ENCODE assay signal across 25 cellular contexts in genomic region chr4:45349859-45350258, GRCh38.
DNase-seq lines count a peak whose midpoint lies in the region; ATAC-seq, FAIRE-seq and TF ChIP-seq lines count a peak whose summit lies in the region.
"Had no signal": no experiment of that assay in that cellular context is flagged by ENCODE, and none has a peak within 500 bp of the region (broad histone marks: within the 10 kb centered on the region; RNA-seq: fewer than 3 reads in every experiment).

No MANE protein-coding gene starts in this region.

- no peaks in the 10 kb centered on the region for H4K20me1 ChIP-seq in KMS-11 (ENCODE audit: insufficient read depth)

- H3K36me3 ChIP-seq in breast epithelium (no peaks in the 10 kb centered on the region), KMS-11 (ENCODE audit: insufficient read depth) (no peaks in the 10 kb centered on the region), endocrine pancreas (ENCODE audit: control insufficient read depth, insufficient read depth, low read length) (no peaks in the 10 kb centered on the region), thoracic aorta (no peaks in the 10 kb centered on the region)
- H3K36me3 ChIP-seq: tibial artery had no signal

- H2AFZ ChIP-seq in KMS-11 (ENCODE audit: low read depth), result peak overlapping the region; percentile 52

- H3K4me1 Mint-ChIP-seq in MCF 10A (ENCODE audit: insufficient read depth, unreplicated experiment), result peaks cover 13% of the 10 kb centered on the region
- no peaks in the 10 kb centered on the region for H3K4me1 Mint-ChIP-seq in stimulated activated naive B cell treated with anti-CD40 and anti-IgM and Interleukin-4, amounts not matched to agents 10 μg/mL and 1 μg/mL and 100 μg/mL, for 72 hours
- no peaks in the 10 kb centered on the region for H3K4me1 Mint-ChIP-seq in activated CD4-positive, alpha-beta T cell treated with anti-CD3 and anti-CD28 coated beads, Interleukin-2, amount 10 ng/mL, durations not matched to agents 7 days and 5 days
- H3K4me1 Mint-ChIP-seq: nephron progenitor cell; stimulated activated effector memory CD8-positive, alpha-beta T cell treated with anti-CD3 and anti-CD28 coated beads, Interleukin-12 subunit alpha, Interleukin-12 subunit beta, amount 100 ng/mL, for 72 hours had no signal

- 0 out of 2 replicates have a peak overlapping the region, but pooled peaks have one; percentile 48 for H3K4me2 ChIP-seq in KMS-11

- no peaks in the 10 kb centered on the region for H3K27me3 Mint-ChIP-seq in MCF 10A (ENCODE audit: insufficient read depth, unreplicated experiment)
- no peaks in the 10 kb centered on the region for H3K27me3 Mint-ChIP-seq in stimulated activated naive B cell treated with anti-CD40 and anti-IgM and Interleukin-4, amounts not matched to agents 10 μg/mL and 1 μg/mL and 100 μg/mL, for 72 hours
- H3K27me3 Mint-ChIP-seq in activated CD4-positive, alpha-beta T cell treated with anti-CD3 and anti-CD28 coated beads, Interleukin-2, amount 10 ng/mL, durations not matched to agents 7 days and 5 days, result no peaks in the 10 kb centered on the region
- H3K27me3 Mint-ChIP-seq: progenitor cell of endocrine pancreas had no signal

- no peak overlapping the region for H3K9ac ChIP-seq in KMS-11
- no peak overlapping the region for H3K9ac ChIP-seq in endocrine pancreas (ENCODE audit: control insufficient read depth, insufficient read depth, low read length)

- H3K4me1 ChIP-seq in breast epithelium (no peaks in the 10 kb centered on the region), KMS-11 (ENCODE audit: low read depth, poor library complexity, severe bottlenecking) (peaks cover 7% of the 10 kb centered on the region), endocrine pancreas (ENCODE audit: control insufficient read depth, insufficient read depth, low read length) (peaks cover 4% of the 10 kb centered on the region), thoracic aorta (ENCODE audit: control insufficient read depth in 1 of 2, low read depth in 2 of 2) (no peaks in the 10 kb centered on the region)
- H3K4me1 ChIP-seq: tibial artery had no signal

- intact Hi-C loops in MCF 10A (cut with micrococcal nuclease) (no loop called here), breast epithelium (cut with DNase I; ENCODE audit: low total_unique reads) (no loop called here)

- POLR2A ChIA-PET in MCF 10A (lab: Yijun Ruan, JAX), result interaction anchor here (0.6 to 1.4 kb wide), 3 partner anchors 32 to 670 kb away, joined by 4 to 5 read pairs (median 4); no protein-coding TSS in a partner anchor
- POLR2A ChIA-PET in activated CD4-positive, alpha-beta T cell treated with anti-CD3 and anti-CD28 coated beads, Interleukin-2, amount 10 ng/mL, durations not matched to agents 7 days and 5 days (lab: Charles Lee), result no interaction called here

- no TSS peak for BruUV-seq in MCF 10A (replicated peaks; lab: Mats Ljungman, UMichigan)

- no peak for ATAC-seq in thoracic aorta (ENCODE audit: insufficient number of reproducible peaks, low FRiP score, low read depth)
- ATAC-seq in stimulated activated naive B cell treated with anti-CD40 and anti-IgM and Interleukin-4, amounts not matched to agents 10 μg/mL and 1 μg/mL and 100 μg/mL, for 72 hours (replicated peaks), result no peak
- ATAC-seq: stimulated activated effector memory CD8-positive, alpha-beta T cell treated with anti-CD3 and anti-CD28 coated beads, Interleukin-12 subunit alpha, Interleukin-12 subunit beta, amount 100 ng/mL, for 72 hours had no signal

- H3K9me3 Mint-ChIP-seq in MCF 10A (ENCODE audit: unreplicated experiment), result no peaks in the 10 kb centered on the region
- peaks cover 0 to 5% of the 10 kb centered on the region in 2 donors for H3K9me3 Mint-ChIP-seq in stimulated activated naive B cell treated with anti-CD40 and anti-IgM and Interleukin-4, amounts not matched to agents 10 μg/mL and 1 μg/mL and 100 μg/mL, for 72 hours
- no peaks in the 10 kb centered on the region for H3K9me3 Mint-ChIP-seq in activated CD4-positive, alpha-beta T cell treated with anti-CD3 and anti-CD28 coated beads, Interleukin-2, amount 10 ng/mL, durations not matched to agents 7 days and 5 days
- H3K9me3 Mint-ChIP-seq: nephron progenitor cell had no signal

- CTCF ChIA-PET in MCF 10A (lab: Yijun Ruan, JAX), result interaction anchor here (0.6 kb wide), 1 partner anchor 75 kb away, joined by 3 read pairs; no protein-coding TSS in a partner anchor
- CTCF ChIA-PET in activated CD4-positive, alpha-beta T cell treated with anti-CD3 and anti-CD28 coated beads, Interleukin-2, amount 10 ng/mL, durations not matched to agents 7 days and 5 days (lab: Charles Lee), result no interaction called here

- TF ChIP-seq POLR2A in breast epithelium (IDR thresholded peaks at IDR 0.05) (no peak), H54 (IDR thresholded peaks at IDR 0.05; ENCODE audit: low read depth, low read length) (no peak)

- H3K4me3 Mint-ChIP-seq in MCF 10A (ENCODE audit: unreplicated experiment), result peak overlapping the region; percentile 66
- H3K4me3 Mint-ChIP-seq in stimulated activated naive B cell treated with anti-CD40 and anti-IgM and Interleukin-4, amounts not matched to agents 10 μg/mL and 1 μg/mL and 100 μg/mL, for 72 hours, result no peak overlapping the region
- H3K4me3 Mint-ChIP-seq in activated CD4-positive, alpha-beta T cell treated with anti-CD3 and anti-CD28 coated beads, Interleukin-2, amount 10 ng/mL, durations not matched to agents 7 days and 5 days, result no peak overlapping the region
- H3K4me3 Mint-ChIP-seq: nephron progenitor cell; stimulated activated effector memory CD8-positive, alpha-beta T cell treated with anti-CD3 and anti-CD28 coated beads, Interleukin-12 subunit alpha, Interleukin-12 subunit beta, amount 100 ng/mL, for 72 hours had no signal

- no peaks in the 10 kb centered on the region for H3K27me3 ChIP-seq in breast epithelium
- H3K27me3 ChIP-seq in KMS-11 (ENCODE audit: insufficient read depth, low read depth), result no peaks in the 10 kb centered on the region
- H3K27me3 ChIP-seq in endocrine pancreas (ENCODE audit: control insufficient read depth, insufficient read depth, low read length), result no peaks in the 10 kb centered on the region
- H3K27me3 ChIP-seq in thoracic aorta (replicated peaks; ENCODE audit: insufficient read depth), result no peaks in the 10 kb centered on the region
- H3K27me3 ChIP-seq: tibial artery had no signal

- peak overlapping the region; percentile 78 for H3K27ac Mint-ChIP-seq in MCF 10A (ENCODE audit: low read depth, unreplicated experiment)
- H3K27ac Mint-ChIP-seq in stimulated activated naive B cell treated with anti-CD40 and anti-IgM and Interleukin-4, amounts not matched to agents 10 μg/mL and 1 μg/mL and 100 μg/mL, for 72 hours, result no peak overlapping the region
- H3K27ac Mint-ChIP-seq in activated CD4-positive, alpha-beta T cell treated with anti-CD3 and anti-CD28 coated beads, Interleukin-2, amount 10 ng/mL, durations not matched to agents 7 days and 5 days, result no peak overlapping the region
- H3K27ac Mint-ChIP-seq: nephron progenitor cell; progenitor cell of endocrine pancreas; stimulated activated effector memory CD8-positive, alpha-beta T cell treated with anti-CD3 and anti-CD28 coated beads, Interleukin-12 subunit alpha, Interleukin-12 subunit beta, amount 100 ng/mL, for 72 hours had no signal

- TF ChIP-seq CTCF in MCF 10A (IDR thresholded peaks at IDR 0.05; ENCODE audit: unreplicated experiment), result no peak
- TF ChIP-seq CTCF in breast epithelium (IDR thresholded peaks at IDR 0.05), result no peak
- TF ChIP-seq CTCF in KMS-11 (conservative IDR thresholded peaks at IDR 0.05; ENCODE audit: low read depth, low read length), result no peak
- no peak for TF ChIP-seq CTCF in thoracic aorta (IDR thresholded peaks at IDR 0.05)

- DNase-seq in MCF 10A (ENCODE audit: unreplicated experiment) (no peak), breast epithelium (ENCODE audit: low spot score in 2 of 2) (no peak), thoracic aorta (ENCODE audit: low spot score) (no peak), H54 (ENCODE audit: insufficient read length, low spot score) (no peak)
- no peak for DNase-seq in stimulated activated naive B cell treated with anti-CD40 and anti-IgM and Interleukin-4, amounts not matched to agents 10 μg/mL and 1 μg/mL and 100 μg/mL, for 72 hours
- DNase-seq in activated CD4-positive, alpha-beta T cell treated with anti-CD3 and anti-CD28 coated beads, Interleukin-2, amount 10 ng/mL, durations not matched to agents 7 days and 5 days, result no peak
- DNase-seq: 8988T; activated CD4-positive, alpha-beta T cell treated with anti-CD3 and anti-CD28 coated beads for 48 hours; activated naive CD4-positive, alpha-beta T cell treated with anti-CD3 and anti-CD28 coated beads, Interleukin-2, amount 50 U/mL, for 16 hours; AML-193; central memory CD4-positive, alpha-beta T cell; DMS79; foreskin fibroblast; left ventricle myocardium superior; NCI-H146; nephron progenitor cell; NK-92 treated with Interleukin-12 subunit alpha and Interleukin-12 subunit beta, amount 100 ng/mL, for 24 hours; stimulated activated CD4-positive, alpha-beta T cell treated with anti-CD3 and anti-CD28 coated beads, Interleukin-1b, Interleukin-23, amount 100 ng/mL, for 48 hours; T-helper 2 cell; tibial artery had no signal

- H3K4me3 ChIP-seq in breast epithelium (no peak overlapping the region), KMS-11 (IDR thresholded peaks at IDR 0.05; ENCODE audit: insufficient read depth, low read depth, low read length) (no peak overlapping the region), endocrine pancreas (ENCODE audit: control insufficient read depth, insufficient read depth, low read length) (peak overlapping the region; percentile 68), thoracic aorta (peak overlapping the region; percentile 64)

- no peaks in the 10 kb centered on the region for H3K9me3 ChIP-seq in breast epithelium
- H3K9me3 ChIP-seq in endocrine pancreas (ENCODE audit: control insufficient read depth, low read length), result no peaks in the 10 kb centered on the region
- no peaks in the 10 kb centered on the region for H3K9me3 ChIP-seq in thoracic aorta
- H3K9me3 ChIP-seq: tibial artery had no signal

- H3K36me3 Mint-ChIP-seq in MCF 10A (ENCODE audit: insufficient read depth, unreplicated experiment), result no peaks in the 10 kb centered on the region
- no peaks in the 10 kb centered on the region for H3K36me3 Mint-ChIP-seq in stimulated activated naive B cell treated with anti-CD40 and anti-IgM and Interleukin-4, amounts not matched to agents 10 μg/mL and 1 μg/mL and 100 μg/mL, for 72 hours
- no peaks in the 10 kb centered on the region for H3K36me3 Mint-ChIP-seq in activated CD4-positive, alpha-beta T cell treated with anti-CD3 and anti-CD28 coated beads, Interleukin-2, amount 10 ng/mL, durations not matched to agents 7 days and 5 days (ENCODE audit: low read depth)
- H3K36me3 Mint-ChIP-seq: stimulated activated effector memory CD8-positive, alpha-beta T cell treated with anti-CD3 and anti-CD28 coated beads, Interleukin-12 subunit alpha, Interleukin-12 subunit beta, amount 100 ng/mL, for 72 hours had no signal

- no peak overlapping the region for H3K27ac ChIP-seq in breast epithelium
- no peak overlapping the region for H3K27ac ChIP-seq in KMS-11
- no peak overlapping the region for H3K27ac ChIP-seq in thoracic aorta
- H3K27ac ChIP-seq: HL-60, tibial artery had no signal

- H3K79me2 ChIP-seq in KMS-11 (ENCODE audit: insufficient read depth, low read depth), result no peaks in the 10 kb centered on the region

- no peak for FAIRE-seq in H54 (lab: Jason Lieb, UNC)

Comparison
In these comparisons a context has a peak if more than half of its experiments do, and no peak if none do; other contexts are left out.
1. H3K4me3 ChIP-seq: peak in endocrine pancreas (single experiment) and thoracic aorta (single experiment); none in breast epithelium (0 of 3) and KMS-11 (single experiment).